ENCODE assay signal across 17 cellular contexts in the genomic region with DNA sequence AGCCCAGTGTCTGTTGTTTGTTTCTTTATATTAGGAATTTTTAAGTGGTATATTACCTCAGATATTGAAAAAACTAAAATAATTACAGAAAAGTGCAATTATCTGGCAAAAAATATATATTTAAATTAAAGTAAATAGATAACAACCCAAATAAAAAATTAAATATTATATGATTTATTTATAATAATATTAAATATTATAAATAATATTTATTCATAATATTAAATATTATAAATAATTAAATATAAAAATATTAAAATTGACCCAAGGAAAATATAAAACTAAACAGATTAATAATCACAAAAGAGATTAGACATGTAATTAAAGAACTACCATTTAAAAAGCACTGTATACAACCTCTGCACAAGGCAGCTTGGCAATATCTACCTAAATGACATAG.
"Had no signal": no experiment of that assay in that cellular context is flagged by ENCODE, and none has a peak within 500 bp of the region (broad histone marks: within the 10 kb centered on the region; RNA-seq: fewer than 3 reads in every experiment).

No MANE protein-coding gene starts in this region.

- DNase-seq: KBM-7, MV-4-11, NCI-H1048, NCI-H1105, NCI-H1417, NCI-H146, NCI-H1694 treated with DMSO at 0.1 percent for 48 hours, NCI-H1930, NCI-H2081, NCI-H2107, NCI-H2227 treated with DMSO at 0.1 percent for 48 hours, NCI-H524, NCI-H526 treated with DMSO at 0.1 percent for 48 hours, NCI-H774, SHP77 had no signal

- ATAC-seq: SK-N-SH treated with all-trans-retinoic acid at 6 μM for 48 hours had no signal

- H3K27ac ChIP-seq: RWPE1 had no signal
